ENCODE assay signal across 13 cellular contexts in the genomic region with DNA sequence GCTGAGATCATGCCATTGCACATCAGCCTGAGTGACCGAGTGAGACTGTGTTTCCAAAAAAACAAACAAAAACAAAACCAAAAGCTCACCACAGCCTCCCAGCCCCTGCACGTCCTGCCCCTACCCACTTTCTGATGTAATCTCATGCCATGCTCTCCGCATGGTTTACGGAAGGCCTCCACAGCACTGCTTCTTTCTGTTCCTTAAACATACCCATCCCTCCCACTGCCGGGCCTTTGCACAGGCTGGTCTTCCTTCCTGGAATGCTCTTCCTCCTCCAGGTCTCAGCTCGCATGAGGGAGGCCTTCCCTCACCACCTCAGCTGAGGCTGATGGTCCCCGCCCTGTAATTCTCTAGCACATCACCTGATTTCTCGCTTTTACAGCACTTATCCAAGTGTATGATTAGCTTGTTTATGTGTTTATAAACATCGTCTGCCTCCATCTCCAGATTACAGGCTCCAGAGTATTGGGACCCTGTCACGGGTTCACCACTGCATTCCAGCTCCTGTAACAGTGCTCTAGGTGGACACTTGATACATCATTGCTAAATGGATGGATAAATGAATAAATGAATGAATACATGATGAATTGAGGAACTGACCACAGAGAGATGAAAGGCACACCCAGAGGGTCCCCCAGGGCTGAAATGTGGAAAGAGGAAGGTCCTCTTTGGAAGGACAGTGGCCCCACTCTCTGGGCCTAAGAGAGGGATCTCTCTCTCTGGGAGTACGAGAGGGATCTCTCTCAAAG. TPM values are rescaled to one million over a fixed set of nuclear protein-coding genes. Genes with fewer than 3 reads are reported as not detected.
A peak's percentile ranks its signal among the peaks of the same experiment; 100 is the strongest.
DNase-seq lines count a peak whose midpoint lies in the region; ATAC-seq, FAIRE-seq and TF ChIP-seq lines count a peak whose summit lies in the region.
"Had no signal": no experiment of that assay in that cellular context is flagged by ENCODE, and none has a peak within 500 bp of the region (broad histone marks: within the 10 kb centered on the region; RNA-seq: fewer than 3 reads in every experiment).

No MANE protein-coding gene starts in this region.

- intact Hi-C loops in endothelial cell of umbilical vein (cut with micrococcal nuclease), result loop anchor here (1.0 kb wide), 2 partner anchors 33 to 111 kb away; a partner anchor contains a TSS

- H3K4me3 Mint-ChIP-seq in nephron, result no peak overlapping the region
- H3K4me3 Mint-ChIP-seq: activated B cell treated with CpG ODN at 0.5 μM for 24 hours had no signal

- no peaks in the 10 kb centered on the region for H3K27me3 Mint-ChIP-seq in nephron (ENCODE audit: low read depth)

- no peaks in the 10 kb centered on the region for H3K36me3 ChIP-seq in BLaER1 treated with 17β-estradiol and CSF1 and Interleukin-3, amounts not matched to agents 10 nM and 100 nM
- no peaks in the 10 kb centered on the region for H3K36me3 ChIP-seq in endothelial cell of umbilical vein (ENCODE audit: control insufficient read depth in 2 of 2, extremely low read depth in 1 of 2, insufficient read depth in 2 of 2, low read length in 2 of 2)
- H3K36me3 ChIP-seq: neutrophil had no signal

- H2AFZ ChIP-seq in endothelial cell of umbilical vein (ENCODE audit: low read depth, low read length), result no peak overlapping the region

- DNase-seq in NOMO-1 treated with DMSO at 0.1 percent for 48 hours (lab: John Stamatoyannopoulos, UW; ENCODE audit: unreplicated experiment), result peak; percentile 52
- no peak for DNase-seq in endothelial cell of umbilical vein (ENCODE audit: low read depth, low spot score)
- no peak for DNase-seq in NCI-H748 (lab: John Stamatoyannopoulos, UW; ENCODE audit: unreplicated experiment)
- DNase-seq in coronary artery (ENCODE audit: low spot score), result no peak
- DNase-seq: activated B cell treated with CpG ODN at 0.5 μM for 24 hours, NCI-H2029 treated with DMSO at 0.1 percent for 48 hours had no signal

- peak overlapping the region; percentile 4 to 79 (median 35); a peak in 17 of 22 replicates for H3K4me2 ChIP-seq in BLaER1 treated with 17β-estradiol and CSF1 and Interleukin-3, amounts not matched to agents 10 nM and 100 nM
- no peak overlapping the region for H3K4me2 ChIP-seq in endothelial cell of umbilical vein (ENCODE audit: insufficient read depth, low read length)

- peak overlapping the region in 2 of 3 experiments; percentile 17 to 66 for H3K27ac Mint-ChIP-seq in nephron
- H3K27ac Mint-ChIP-seq: activated B cell treated with CpG ODN at 0.5 μM for 24 hours had no signal

- H3K4me3 ChIP-seq in BLaER1 treated with 17β-estradiol and CSF1 and Interleukin-3, amounts not matched to agents 10 nM and 100 nM, result no peak overlapping the region
- no peak overlapping the region for H3K4me3 ChIP-seq in endothelial cell of umbilical vein (replicated peaks in 1 of 3; ENCODE audit: insufficient read depth in 1 of 3, low read depth in 1 of 3, low read length in 3 of 3)
- no peak overlapping the region for H3K4me3 ChIP-seq in coronary artery

- peak; percentile 52 for FAIRE-seq in endothelial cell of umbilical vein (lab: Jason Lieb, UNC)

- no TSS peak for BruUV-seq in endothelial cell of umbilical vein (replicated peaks; lab: Mats Ljungman, UMichigan)

- no peaks in the 10 kb centered on the region for H4K20me1 ChIP-seq in BLaER1 treated with 17β-estradiol and CSF1 and Interleukin-3, amounts not matched to agents 10 nM and 100 nM
- no peaks in the 10 kb centered on the region for H4K20me1 ChIP-seq in endothelial cell of umbilical vein (replicated peaks; ENCODE audit: control insufficient read depth, extremely low read depth, insufficient read depth, low read length)

- peaks cover 43% of the 10 kb centered on the region for H3K4me1 Mint-ChIP-seq in nephron
- H3K4me1 Mint-ChIP-seq: activated B cell treated with CpG ODN at 0.5 μM for 24 hours had no signal

- H3K9ac ChIP-seq in BLaER1 treated with 17β-estradiol and CSF1 and Interleukin-3, amounts not matched to agents 10 nM and 100 nM, result no peak overlapping the region; a peak in 1 of 22 replicates
- no peak overlapping the region for H3K9ac ChIP-seq in endothelial cell of umbilical vein (replicated peaks; ENCODE audit: extremely low read depth, insufficient read depth, low read length)

- H3K27ac ChIP-seq in BLaER1 treated with 17β-estradiol and CSF1 and Interleukin-3, amounts not matched to agents 10 nM and 100 nM, result peak overlapping the region in 5 of 11 experiments; percentile 0 to 34 (median 8); a peak in 2 of 22 replicates
- H3K27ac ChIP-seq in endothelial cell of umbilical vein (ENCODE audit: insufficient read depth, low read depth, low read length) (peak overlapping the region; percentile 31), coronary artery (peak overlapping the region in 1 of 2 donors; percentile 48)
- H3K27ac ChIP-seq: C4-2B, neutrophil had no signal

- TF ChIP-seq CTCF in endothelial cell of umbilical vein (IDR thresholded peaks at IDR 0.05; ENCODE audit: extremely low read depth in 1 of 2, insufficient read depth in 1 of 2, low read depth in 1 of 2, low read length in 2 of 2) (no peak), nephron (IDR thresholded peaks at IDR 0.05; ENCODE audit: unreplicated experiment in 3 of 3) (no peak), coronary artery (IDR thresholded peaks at IDR 0.05) (no peak)

- no peak for TF ChIP-seq POLR2A in endothelial cell of umbilical vein (IDR thresholded peaks at IDR 0.05; ENCODE audit: low read depth, low read length)

- no peaks in the 10 kb centered on the region for H3K27me3 ChIP-seq in BLaER1 treated with 17β-estradiol and CSF1 and Interleukin-3, amounts not matched to agents 10 nM and 100 nM
- H3K27me3 ChIP-seq in endothelial cell of umbilical vein (ENCODE audit: control insufficient read depth in 2 of 2, insufficient read depth in 2 of 2, low read length in 2 of 2), result no peaks in the 10 kb centered on the region
- H3K27me3 ChIP-seq: dorsolateral prefrontal cortex had no signal

- no peaks in the 10 kb centered on the region for H3K9me3 Mint-ChIP-seq in nephron

- ATAC-seq in HG02970 (IDR thresholded peaks at IDR 0.05; ENCODE audit: low FRiP score, unreplicated experiment) (no peak), HG03108 (IDR thresholded peaks at IDR 0.05; ENCODE audit: unreplicated experiment) (no peak)

- no peaks in the 10 kb centered on the region for H3K79me2 ChIP-seq in endothelial cell of umbilical vein (ENCODE audit: control insufficient read depth, insufficient read depth, low read length)

- H3K4me1 ChIP-seq in BLaER1 treated with 17β-estradiol and CSF1 and Interleukin-3, amounts not matched to agents 10 nM and 100 nM, result peaks cover 23 to 42% (median 34%) of the 10 kb centered on the region in 10 experiments
- H3K4me1 ChIP-seq in endothelial cell of umbilical vein (ENCODE audit: control insufficient read depth, extremely low read depth, insufficient read depth, low read length), result peaks cover 30% of the 10 kb centered on the region

- dilution Hi-C loops in endothelial cell of umbilical vein (cut with MboI; ENCODE audit: extremely low pct_ligation_motif_present, low sequenced_read_pairs), result no loop called here

- POLR2A ChIA-PET in endothelial cell of umbilical vein (lab: Charles Lee), result interaction anchor here (0.6 to 0.8 kb wide), 3 partner anchors 8 to 83 kb away, joined by 4 to 10 read pairs (median 5); a partner anchor contains a TSS

- H3K36me3 Mint-ChIP-seq in nephron (ENCODE audit: low read depth), result peaks cover 14% of the 10 kb centered on the region

- CTCF ChIA-PET in endothelial cell of umbilical vein (lab: Charles Lee), result interaction anchor here (0.6 to 4.0 kb wide), 16 partner anchors 8 to 371 kb away, joined by 3 to 33 read pairs (median 8); a partner anchor contains a TSS

- H3K9me3 ChIP-seq in BLaER1 treated with 17β-estradiol and CSF1 and Interleukin-3, amounts not matched to agents 10 nM and 100 nM (replicated peaks in 1 of 11), result no peaks in the 10 kb centered on the region
- no peaks in the 10 kb centered on the region for H3K9me3 ChIP-seq in endothelial cell of umbilical vein (replicated peaks; ENCODE audit: control insufficient read depth, insufficient read depth, low read length)
- H3K9me3 ChIP-seq: neutrophil had no signal

- no peaks in the 10 kb centered on the region for H3K9me1 ChIP-seq in endothelial cell of umbilical vein (replicated peaks; ENCODE audit: control insufficient read depth, extremely low read depth, insufficient read depth, low read length)

TF ChIP-seq in endothelial cell of umbilical vein, 7 proteins besides CTCF, POLR2A, EP300 and RAD21 (continues in another document):
- no peak for TF ChIP-seq EZH2 (IDR thresholded peaks at IDR 0.05; ENCODE audit: borderline replicate concordance, low read depth, low read length, severe bottlenecking)

RNA-seq across cellular contexts. Expression of a gene that starts 22.1 kb away (rescaled TPM):
- total RNA-seq in endothelial cell of umbilical vein, result 3.4 and 3.7 TPM in 2 replicates
- polyA plus RNA-seq in endothelial cell of umbilical vein, result 0.75 and 1.5 TPM in 2 replicates
- 1.7 and 2.2 TPM in 2 replicates for polyA plus RNA-seq in endothelial cell of umbilical vein (2011; cell fraction: cytosol; rRNA removed)
- polyA plus RNA-seq in endothelial cell of umbilical vein (2011; cell fraction: nucleus; rRNA removed), result 2.5 and 3.0 TPM in 2 replicates
- 2.7 and 4.1 TPM in 2 replicates for polyA plus RNA-seq in endothelial cell of umbilical vein (2012)
- polyA minus RNA-seq in endothelial cell of umbilical vein, result 0.62 and 1.6 TPM in 2 replicates
- 1.8 TPM for polyA minus RNA-seq in endothelial cell of umbilical vein (2011; cell fraction: cytosol; rRNA and poly(A)+ RNA removed)
- polyA minus RNA-seq in endothelial cell of umbilical vein (2011; cell fraction: nucleus; rRNA and poly(A)+ RNA removed), result 0.87 and 0.96 TPM in 2 replicates
- total RNA-seq: activated B cell treated with CpG ODN at 0.5 μM for 24 hours had no signal

RNA-seq across cellular contexts. Expression of a gene that starts 32.8 kb away (rescaled TPM):
- 12.5 and 14.0 TPM in 2 replicates for total RNA-seq in endothelial cell of umbilical vein
- polyA plus RNA-seq in endothelial cell of umbilical vein, result 5.7 and 6.5 TPM in 2 replicates
- 5.6 and 5.7 TPM in 2 replicates for polyA plus RNA-seq in endothelial cell of umbilical vein (2011; cell fraction: cytosol; rRNA removed)
- polyA plus RNA-seq in endothelial cell of umbilical vein (2011; cell fraction: nucleus; rRNA removed), result 14.6 and 20.2 TPM in 2 replicates
- 6.7 and 8.1 TPM in 2 replicates for polyA plus RNA-seq in endothelial cell of umbilical vein (2012)
- 15.5 and 17.6 TPM in 2 replicates for polyA minus RNA-seq in endothelial cell of umbilical vein
- polyA minus RNA-seq in endothelial cell of umbilical vein (2011; cell fraction: cytosol; rRNA and poly(A)+ RNA removed), result 4.8 TPM
- 11.1 and 18.8 TPM in 2 replicates for polyA minus RNA-seq in endothelial cell of umbilical vein (2011; cell fraction: nucleus; rRNA and poly(A)+ RNA removed)

RNA-seq across cellular contexts. Expression of a gene that starts 58.4 kb away (rescaled TPM):
- total RNA-seq in endothelial cell of umbilical vein, result 165 and 171 TPM in 2 replicates
- polyA plus RNA-seq in endothelial cell of umbilical vein, result 67.6 and 111 TPM in 2 replicates
- polyA plus RNA-seq in endothelial cell of umbilical vein (2011; cell fraction: cytosol; rRNA removed), result 112 and 114 TPM in 2 replicates
- polyA plus RNA-seq in endothelial cell of umbilical vein (2011; cell fraction: nucleus; rRNA removed), result 62.0 and 118 TPM in 2 replicates
- 120 and 179 TPM in 2 replicates for polyA plus RNA-seq in endothelial cell of umbilical vein (2012)
- 137 and 153 TPM in 2 replicates for polyA minus RNA-seq in endothelial cell of umbilical vein
- 92.5 TPM for polyA minus RNA-seq in endothelial cell of umbilical vein (2011; cell fraction: cytosol; rRNA and poly(A)+ RNA removed)
- polyA minus RNA-seq in endothelial cell of umbilical vein (2011; cell fraction: nucleus; rRNA and poly(A)+ RNA removed), result 84.0 and 91.4 TPM in 2 replicates
